ENCODE assay signal across 14 cellular contexts in the genomic region with DNA sequence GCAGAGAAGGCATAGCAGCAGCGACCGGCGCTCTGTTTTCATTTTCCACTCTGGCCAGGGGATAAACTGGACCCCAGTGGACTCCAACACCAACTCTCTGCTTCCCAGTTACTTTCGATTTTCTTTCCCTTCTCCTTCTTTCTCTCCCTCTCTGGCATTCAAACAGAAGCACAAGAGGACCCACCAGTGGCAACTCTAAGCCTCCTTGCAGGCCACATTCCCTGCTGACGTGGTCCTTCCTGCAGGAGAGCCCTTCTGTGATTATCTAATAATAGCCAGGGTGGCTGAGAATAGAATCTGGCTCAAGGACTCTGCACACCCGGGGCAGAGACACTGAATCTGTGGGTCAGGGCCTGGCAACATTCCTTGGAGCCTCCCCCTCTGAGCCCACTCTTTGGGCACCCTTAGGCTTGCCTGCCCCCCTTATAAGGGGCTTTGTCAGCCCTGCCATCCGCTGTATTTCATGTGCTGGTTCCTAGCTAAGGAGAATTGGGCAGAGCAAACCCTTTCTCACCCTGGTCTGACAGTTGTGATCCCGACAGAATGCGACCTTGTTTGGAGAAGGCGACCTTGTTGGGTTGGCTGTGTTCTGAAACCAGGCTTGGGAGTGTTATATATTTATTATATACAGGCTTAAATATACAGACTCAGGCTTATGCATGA. TPM values are rescaled to one million over a fixed set of nuclear protein-coding genes. Genes with fewer than 3 reads are reported as not detected.
DNase-seq lines count a peak whose midpoint lies in the region; ATAC-seq, FAIRE-seq and TF ChIP-seq lines count a peak whose summit lies in the region.
"Had no signal": no experiment of that assay in that cellular context is flagged by ENCODE, and none has a peak within 500 bp of the region (broad histone marks: within the 10 kb centered on the region; RNA-seq: fewer than 3 reads in every experiment).

No MANE protein-coding gene starts in this region.

- H3K27ac ChIP-seq in SK-N-SH (ENCODE audit: low read depth in 2 of 2, low read length in 1 of 2) (peak overlapping the region; percentile 29 to 99), ascending aorta (peak overlapping the region; percentile 94 to 96), kidney (ENCODE audit: low read depth in 2 of 2, low read length in 2 of 2) (peak overlapping the region; percentile 2 to 71), tibial artery (peak overlapping the region; percentile 98)
- no peak overlapping the region for H3K27ac ChIP-seq in CD8-positive, alpha-beta T cell (ENCODE audit: low read depth, low read length)

- no peak for FAIRE-seq in kidney (lab: Jason Lieb, UNC)
- FAIRE-seq: HTR-8/SVneo had no signal

- H3K9me3 ChIP-seq in SK-N-SH (no peaks in the 10 kb centered on the region), ascending aorta (no peaks in the 10 kb centered on the region), kidney (ENCODE audit: control insufficient read depth in 1 of 2, low read length in 2 of 2) (no peaks in the 10 kb centered on the region), tibial artery (no peaks in the 10 kb centered on the region)
- H3K9me3 ChIP-seq in CD8-positive, alpha-beta T cell (ENCODE audit: low read length): no peaks in the 10 kb centered on the region
- H3K9me3 ChIP-seq: gastroesophageal sphincter had no signal

- no peaks in the 10 kb centered on the region for H3K9me3 Mint-ChIP-seq in CD8-positive, alpha-beta T cell
- H3K9me3 Mint-ChIP-seq: activated T-cell treated with anti-CD3 and anti-CD28 coated beads, Interleukin-2, amount 50 U/mL, for 24 hours had no signal

- H3K27ac Mint-ChIP-seq in CD8-positive, alpha-beta T cell: no peak overlapping the region
- H3K27ac Mint-ChIP-seq: activated T-cell treated with anti-CD3 and anti-CD28 coated beads, Interleukin-2, amount 50 U/mL, for 24 hours; naive thymus-derived CD4-positive, alpha-beta T cell had no signal

- CTCF ChIA-PET in SK-N-SH (lab: Yijun Ruan, JAX): interaction anchor here (1.3 to 23.2 kb wide), 2 partner anchors 176 to 188 kb away, joined by 5 to 548 read pairs; a partner anchor contains a TSS
- CTCF ChIA-PET in CD8-positive, alpha-beta T cell (lab: Charles Lee): interaction anchor here (1.4 kb wide), 1 partner anchor 13 kb away, joined by 3 read pairs; no protein-coding TSS in a partner anchor

- peaks cover 10% of the 10 kb centered on the region; the same call in 1 of the 2 replicates for H3K79me2 ChIP-seq in SK-N-SH (ENCODE audit: insufficient read depth)

- DNase-seq in SK-N-SH (no peak), ascending aorta (ENCODE audit: low spot score in 2 of 2) (peak in 1 of 2 donors; percentile 76), kidney (peak; percentile 37), tibial artery (peak in 1 of 2 donors; percentile 83), UCSD-AML1 (lab: John Stamatoyannopoulos, UW; ENCODE audit: unreplicated experiment) (no peak)
- DNase-seq in CD8-positive, alpha-beta T cell: no peak
- DNase-seq: activated T-cell treated with anti-CD3 and anti-CD28 coated beads, Interleukin-2, amount 50 U/mL, for 24 hours; naive thymus-derived CD4-positive, alpha-beta T cell; NCI-H2171 treated with DMSO at 0.1 percent for 48 hours had no signal

- ATAC-seq in SK-N-SH treated with all-trans-retinoic acid at 6 μM for 48 hours (no peak), HG03378 (IDR thresholded peaks at IDR 0.05; ENCODE audit: unreplicated experiment) (no peak)
- ATAC-seq in CD8-positive, alpha-beta T cell: no peak
- ATAC-seq: gastroesophageal sphincter; naive thymus-derived CD4-positive, alpha-beta T cell had no signal

- TF ChIP-seq EP300 in SK-N-SH (IDR thresholded peaks at IDR 0.05; ENCODE audit: borderline replicate concordance in 1 of 2, low read depth in 1 of 2, low read length in 1 of 2): no peak

- H3K9ac ChIP-seq in SK-N-SH: no peak overlapping the region
- peak overlapping the region; percentile 5 to 73 for H3K9ac ChIP-seq in kidney (ENCODE audit: low read length in 2 of 2)

- no peaks in the 10 kb centered on the region for H3K36me3 Mint-ChIP-seq in CD8-positive, alpha-beta T cell
- H3K36me3 Mint-ChIP-seq: naive thymus-derived CD4-positive, alpha-beta T cell had no signal

- peaks cover 18% of the 10 kb centered on the region for H3K4me1 Mint-ChIP-seq in CD8-positive, alpha-beta T cell (ENCODE audit: low read depth)

- peak overlapping the region; percentile 3; the same call in 1 of the 2 replicates for H3K4me2 ChIP-seq in SK-N-SH

- H3K27me3 ChIP-seq in SK-N-SH (ENCODE audit: insufficient read depth): no peaks in the 10 kb centered on the region
- H3K27me3 ChIP-seq in ascending aorta: no peaks in the 10 kb centered on the region
- H3K27me3 ChIP-seq in tibial artery: no peaks in the 10 kb centered on the region
- H3K27me3 ChIP-seq in CD8-positive, alpha-beta T cell (ENCODE audit: insufficient read depth, low read length): peaks cover 50% of the 10 kb centered on the region

- POLR2A ChIA-PET in SK-N-SH (lab: Yijun Ruan, JAX): no interaction called here
- POLR2A ChIA-PET in CD8-positive, alpha-beta T cell (lab: Charles Lee): no interaction called here

- H3K27me3 Mint-ChIP-seq in CD8-positive, alpha-beta T cell (ENCODE audit: low read depth): peaks cover 68% of the 10 kb centered on the region

- no peak for TF ChIP-seq RAD21 in SK-N-SH (IDR thresholded peaks at IDR 0.05; ENCODE audit: low read length)

- intact Hi-C loops in ascending aorta (cut with DNase I) (loop anchor here (2.0 to 10.0 kb wide), 5 partner anchors 15 to 335 kb away; a partner anchor contains a TSS), kidney (cut with DNase I) (no loop called here), tibial artery (cut with DNase I; ENCODE audit: low total_unique reads) (no loop called here)
- intact Hi-C loops in CD8-positive, alpha-beta T cell (cut with DNase I, micrococcal nuclease): no loop called here

- H3K36me3 ChIP-seq in SK-N-SH (replicated peaks in 1 of 2; ENCODE audit: control insufficient read depth in 1 of 2, insufficient read depth in 2 of 2, low read length in 1 of 2) (no peaks in the 10 kb centered on the region), ascending aorta (no peaks in the 10 kb centered on the region), kidney (ENCODE audit: control insufficient read depth in 1 of 2, insufficient read depth in 2 of 2, low read length in 2 of 2) (no peaks in the 10 kb centered on the region), tibial artery (no peaks in the 10 kb centered on the region)
- no peaks in the 10 kb centered on the region for H3K36me3 ChIP-seq in CD8-positive, alpha-beta T cell (ENCODE audit: insufficient read depth, low read length)
- H3K36me3 ChIP-seq: gastroesophageal sphincter had no signal

- H3K4me3 Mint-ChIP-seq in CD8-positive, alpha-beta T cell: no peak overlapping the region
- H3K4me3 Mint-ChIP-seq: activated T-cell treated with anti-CD3 and anti-CD28 coated beads, Interleukin-2, amount 50 U/mL, for 24 hours had no signal

- WGBS in SK-N-SH (ENCODE audit: low lambda C conversion rate): 80% methylated on average over 10 of the region's 10 CpGs

- no peaks in the 10 kb centered on the region for H3K9me2 ChIP-seq in SK-N-SH

- H3K4me3 ChIP-seq in SK-N-SH (ENCODE audit: low read depth in 2 of 2, low read length in 1 of 2) (no peak overlapping the region), ascending aorta (peak overlapping the region; percentile 47 to 71), kidney (ENCODE audit: low read length in 2 of 2) (peak overlapping the region; percentile 21 to 52), tibial artery (peak overlapping the region; percentile 69 to 71)
- no peak overlapping the region for H3K4me3 ChIP-seq in CD8-positive, alpha-beta T cell (ENCODE audit: low read depth, low read length)

- H3K4me1 ChIP-seq in SK-N-SH (ENCODE audit: control insufficient read depth in 1 of 2, insufficient read depth in 2 of 2, low read depth in 1 of 2, low read length in 1 of 2): peaks cover 7 to 45% of the 10 kb centered on the region in 2 experiments; a peak in 2 of 4 replicates
- H3K4me1 ChIP-seq in ascending aorta: peaks cover 0 to 10% of the 10 kb centered on the region in 2 donors
- H3K4me1 ChIP-seq in kidney (ENCODE audit: control insufficient read depth in 1 of 2, insufficient read depth in 1 of 2, low read depth in 1 of 2, low read length in 2 of 2): peaks cover 9 to 10% of the 10 kb centered on the region in 2 donors
- H3K4me1 ChIP-seq in tibial artery: peaks cover 0 to 78% (median 46%) of the 10 kb centered on the region in 4 donors
- H3K4me1 ChIP-seq in CD8-positive, alpha-beta T cell (ENCODE audit: insufficient read depth, low read length): peaks cover 16% of the 10 kb centered on the region

- no peaks in the 10 kb centered on the region for H4K20me1 ChIP-seq in SK-N-SH (ENCODE audit: insufficient read depth)

- 0 out of 2 replicates have a peak overlapping the region, but pooled peaks have one; percentile 46 for H2AFZ ChIP-seq in SK-N-SH (ENCODE audit: low read depth)

- H3F3A ChIP-seq in SK-N-SH (replicated peaks; ENCODE audit: insufficient read depth): peaks cover 9% of the 10 kb centered on the region

- TF ChIP-seq CTCF in SK-N-SH (IDR thresholded peaks at IDR 0.05): no peak
- TF ChIP-seq CTCF in ascending aorta (IDR thresholded peaks at IDR 0.05): no peak
- TF ChIP-seq CTCF in kidney (IDR thresholded peaks at IDR 0.05; ENCODE audit: borderline replicate concordance, extremely low read depth, insufficient read depth): no peak
- peak in 1 of 2 experiments; percentile 5 for TF ChIP-seq CTCF in tibial artery (IDR thresholded peaks at IDR 0.05)
- TF ChIP-seq CTCF in CD8-positive, alpha-beta T cell (IDR thresholded peaks at IDR 0.05): no peak

RNA-seq across cellular contexts. Expression of a gene that starts 8.2 kb away (rescaled TPM):
- 6.1 and 9.1 TPM in 2 replicates for polyA plus RNA-seq in SK-N-SH (2012; rRNA removed)
- 6.4 and 7.6 TPM in 2 replicates for polyA plus RNA-seq in SK-N-SH (2012; cell fraction: cytosol; rRNA removed)
- 14.9 and 15.9 TPM in 2 replicates for polyA plus RNA-seq in SK-N-SH (2012; cell fraction: nucleus; rRNA removed)
- 7.6 TPM for total RNA-seq in ascending aorta
- total RNA-seq in kidney: 22.0 TPM
- polyA plus RNA-seq in kidney (ENCODE audit: insufficient read depth, low read depth, low replicate concordance): 11.4 TPM
- total RNA-seq in CD8-positive, alpha-beta T cell: not detected
- total RNA-seq: cerebellum; naive thymus-derived CD4-positive, alpha-beta T cell had no signal
- polyA plus RNA-seq: naive thymus-derived CD4-positive, alpha-beta T cell had no signal

RNA-seq across cellular contexts. Expression of a gene that starts 11.3 kb away (rescaled TPM):
- 1.7 and 1.8 TPM in 2 replicates for polyA plus RNA-seq in SK-N-SH (2012; rRNA removed)
- polyA plus RNA-seq in SK-N-SH (2012; cell fraction: cytosol; rRNA removed): 1.8 and 2.0 TPM in 2 replicates
- 0.53 and 0.75 TPM in 2 replicates for polyA plus RNA-seq in SK-N-SH (2012; cell fraction: nucleus; rRNA removed)
- total RNA-seq in ascending aorta: 8.9 TPM
- total RNA-seq in kidney: 9.0 TPM
- 2.1 TPM for polyA plus RNA-seq in kidney (ENCODE audit: insufficient read depth, low read depth, low replicate concordance)
- total RNA-seq in CD8-positive, alpha-beta T cell: not detected
- total RNA-seq: cerebellum; naive thymus-derived CD4-positive, alpha-beta T cell had no signal
- polyA plus RNA-seq: naive thymus-derived CD4-positive, alpha-beta T cell had no signal

RNA-seq across cellular contexts. Expression of a gene that starts 12.8 kb away (rescaled TPM):
- polyA plus RNA-seq in SK-N-SH (2012; rRNA removed): 1.5 and 2.1 TPM in 2 replicates
- polyA plus RNA-seq in SK-N-SH (2012; cell fraction: cytosol; rRNA removed): 1.2 and 1.8 TPM in 2 replicates
- 1.7 and 2.3 TPM in 2 replicates for polyA plus RNA-seq in SK-N-SH (2012; cell fraction: nucleus; rRNA removed)
- not detected for total RNA-seq in ascending aorta
- total RNA-seq in kidney: 4.8 TPM
- 0.24 TPM for polyA plus RNA-seq in kidney (ENCODE audit: insufficient read depth, low read depth, low replicate concordance)
- not detected for total RNA-seq in CD8-positive, alpha-beta T cell
- total RNA-seq: cerebellum; naive thymus-derived CD4-positive, alpha-beta T cell had no signal
- polyA plus RNA-seq: naive thymus-derived CD4-positive, alpha-beta T cell had no signal

RNA-seq across cellular contexts. Expression of a gene that starts 20.1 kb away (rescaled TPM):
- polyA plus RNA-seq in SK-N-SH (2012; rRNA removed) (1.2 and 1.9 TPM in 2 replicates), kidney (ENCODE audit: insufficient read depth, low read depth, low replicate concordance) (11.7 TPM)
- polyA plus RNA-seq in SK-N-SH (2012; cell fraction: cytosol; rRNA removed): 1.8 and 2.4 TPM in 2 replicates
- 1.0 and 1.1 TPM in 2 replicates for polyA plus RNA-seq in SK-N-SH (2012; cell fraction: nucleus; rRNA removed)
- total RNA-seq in ascending aorta (1.2 TPM), kidney (16.5 TPM)
- not detected for total RNA-seq in CD8-positive, alpha-beta T cell
- total RNA-seq: cerebellum; gastroesophageal sphincter; naive thymus-derived CD4-positive, alpha-beta T cell had no signal
- polyA plus RNA-seq: naive thymus-derived CD4-positive, alpha-beta T cell had no signal

RNA-seq across cellular contexts. Expression of a gene that starts 33.6 kb away (rescaled TPM):
- polyA plus RNA-seq in SK-N-SH (2012; rRNA removed) (1.6 and 3.7 TPM in 2 replicates), kidney (ENCODE audit: insufficient read depth, low read depth, low replicate concordance) (13.9 TPM)
- 4.7 and 5.9 TPM in 2 replicates for polyA plus RNA-seq in SK-N-SH (2012; cell fraction: cytosol; rRNA removed)
- 6.5 and 7.3 TPM in 2 replicates for polyA plus RNA-seq in SK-N-SH (2012; cell fraction: nucleus; rRNA removed)
- total RNA-seq in ascending aorta (0.32 TPM), kidney (24.5 TPM)
- total RNA-seq in CD8-positive, alpha-beta T cell: under 1 TPM; 0.54 to 0.58 TPM
- total RNA-seq: cerebellum had no signal
- polyA plus RNA-seq: naive thymus-derived CD4-positive, alpha-beta T cell had no signal

Comparison
In these comparisons a context has a peak if more than half of its experiments do, and no peak if none do; other contexts are left out.
1. H3K4me3 ChIP-seq: peak in ascending aorta (2 of 2), kidney (2 of 2) and tibial artery (2 of 2); none in SK-N-SH (0 of 2) and CD8-positive, alpha-beta T cell (single experiment).